ENCODE assay signal across 9 cellular contexts in the genomic region with DNA sequence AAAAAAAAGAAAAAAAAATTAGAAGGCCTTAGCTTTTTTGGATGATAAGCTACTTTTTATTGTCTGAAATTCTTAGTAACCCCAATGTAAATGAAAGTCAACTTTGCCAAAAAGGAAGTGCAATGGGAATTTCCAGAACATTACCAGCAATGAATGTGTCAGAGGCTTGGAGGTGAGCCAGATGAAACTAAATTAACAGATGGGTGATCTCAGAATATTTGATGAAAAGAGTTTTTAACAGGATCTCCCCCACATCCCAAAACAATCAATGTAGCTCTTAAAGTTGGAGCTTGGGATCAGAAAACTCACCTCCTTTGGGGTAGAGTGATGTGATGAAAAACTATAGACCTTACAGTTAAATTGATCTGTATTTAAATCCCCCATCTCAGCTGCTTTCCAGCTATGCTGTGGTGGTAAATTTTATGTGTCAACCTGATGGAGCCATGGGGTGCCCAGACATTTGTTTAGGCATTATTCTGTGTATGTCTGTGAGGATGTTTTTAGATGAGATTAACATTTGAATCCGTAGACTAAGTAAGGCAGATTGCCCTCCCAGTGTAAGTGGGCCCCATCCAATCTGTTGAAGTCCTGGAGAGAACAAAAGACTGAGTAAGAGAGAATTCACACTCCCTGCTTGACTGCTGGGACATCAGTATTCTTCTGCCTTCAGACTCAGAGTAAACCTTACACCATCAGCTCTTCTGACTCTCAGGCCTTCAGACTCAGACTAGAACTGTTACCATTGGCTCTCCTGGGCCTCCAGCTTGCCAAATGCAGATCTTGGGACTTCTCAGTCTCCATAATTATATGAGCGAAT.
DNase-seq lines count a peak whose midpoint lies in the region; ATAC-seq and TF ChIP-seq lines count a peak whose summit lies in the region.
"Had no signal": no experiment of that assay in that cellular context is flagged by ENCODE, and none has a peak within 500 bp of the region (broad histone marks: within the 10 kb centered on the region; RNA-seq: fewer than 3 reads in every experiment).

No MANE protein-coding gene starts in this region.

- intact Hi-C loops in esophagus squamous epithelium (cut with DNase I): no loop called here

- no peaks in the 10 kb centered on the region for H3K9me3 ChIP-seq in esophagus squamous epithelium

- no peak for ATAC-seq in HG03159 (IDR thresholded peaks at IDR 0.05; ENCODE audit: unreplicated experiment)

- peak overlapping the region; percentile 62 to 73 (median 68) for H3K27ac ChIP-seq in esophagus squamous epithelium
- peak overlapping the region; percentile 21 for H3K27ac ChIP-seq in rectal smooth muscle tissue (ENCODE audit: low read depth, low read length)

- WGBS in esophagus squamous epithelium, 2 donors: 49 to 58% methylated on average over 2 of the region's 2 CpGs

- H3K27me3 ChIP-seq in esophagus squamous epithelium: no peaks in the 10 kb centered on the region
- no peaks in the 10 kb centered on the region for H3K27me3 ChIP-seq in rectal smooth muscle tissue (ENCODE audit: control insufficient read depth, insufficient read depth, low read length)

- no peaks in the 10 kb centered on the region for H3K36me3 ChIP-seq in esophagus squamous epithelium
- H3K36me3 ChIP-seq in rectal smooth muscle tissue (ENCODE audit: control insufficient read depth, insufficient read depth, low read length): no peaks in the 10 kb centered on the region

- no peak for TF ChIP-seq POLR2A in esophagus squamous epithelium (IDR thresholded peaks at IDR 0.05)

- peak; percentile 30 for DNase-seq in GM13977 (ENCODE audit: low spot score)
- DNase-seq in NCI-H446 treated with DMSO at 0.1 percent for 48 hours (lab: John Stamatoyannopoulos, UW): peak; percentile 91
- DNase-seq in esophagus squamous epithelium (lab: John Stamatoyannopoulos, UW): no peak
- DNase-seq in epidermal melanocyte (ENCODE audit: insufficient read length, low spot score): no peak
- DNase-seq in stimulated activated CD4-positive, alpha-beta T cell treated with anti-CD3 and anti-CD28 coated beads, Interleukin-4, amount 100 ng/mL, for 1 hour: no peak
- DNase-seq in activated CD4-positive, alpha-beta T cell treated with anti-CD3 and anti-CD28 coated beads, Interleukin-2, amount 50 U/mL, for 1 hour: no peak
- DNase-seq: SHP77 treated with DMSO at 0.1 percent for 48 hours had no signal

- H3K9ac ChIP-seq in rectal smooth muscle tissue (ENCODE audit: low read length): no peak overlapping the region

- TF ChIP-seq CTCF in GM13977 (IDR thresholded peaks at IDR 0.05; ENCODE audit: extremely low read depth, insufficient read depth, missing control alignments) (no peak), esophagus squamous epithelium (IDR thresholded peaks at IDR 0.05) (no peak)

- H3K4me3 ChIP-seq in esophagus squamous epithelium (no peak overlapping the region), rectal smooth muscle tissue (ENCODE audit: low read length) (no peak overlapping the region)

- in situ Hi-C loops in GM13977 (cut with MboI; ENCODE audit: low pct_unique_long_range_greater_than_20kb, low sequenced_read_pairs, unreplicated experiment): no loop called here

- H3K4me1 ChIP-seq in esophagus squamous epithelium: peaks cover 0 to 22% (median 11%) of the 10 kb centered on the region in 3 donors
- H3K4me1 ChIP-seq in rectal smooth muscle tissue (ENCODE audit: control insufficient read depth, insufficient read depth, low read length): no peaks in the 10 kb centered on the region

Comparison
In these comparisons a context has a peak if more than half of its experiments do, and no peak if none do; other contexts are left out.
1. DNase-seq: peak in GM13977 (single experiment) and NCI-H446 treated with DMSO at 0.1 percent for 48 hours (single experiment); none in esophagus squamous epithelium (single experiment), epidermal melanocyte (single experiment), stimulated activated CD4-positive, alpha-beta T cell treated with anti-CD3 and anti-CD28 coated beads, Interleukin-4, amount 100 ng/mL, for 1 hour (single experiment) and activated CD4-positive, alpha-beta T cell treated with anti-CD3 and anti-CD28 coated beads, Interleukin-2, amount 50 U/mL, for 1 hour (single experiment).